In the genomic region with DNA sequence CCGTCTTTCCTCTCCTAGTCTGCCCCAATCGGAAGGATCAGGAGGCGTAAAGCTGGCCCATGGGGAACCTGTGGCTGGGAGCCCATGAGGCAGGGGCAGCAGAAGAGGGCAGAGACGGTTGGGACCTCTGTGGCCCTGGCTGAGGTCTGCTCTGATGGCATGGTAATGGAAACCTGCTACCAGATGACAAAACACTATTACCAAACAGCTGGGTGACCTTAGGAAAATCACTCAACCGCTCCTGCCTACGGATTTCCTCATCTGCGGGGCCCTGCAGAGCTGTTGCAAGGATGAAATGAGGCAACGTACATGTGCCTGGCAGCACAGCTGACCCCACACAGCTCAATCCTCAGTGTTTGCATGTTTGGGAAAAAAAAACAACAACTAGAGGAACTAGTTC, we compare ENCODE assay signal across 14 cellular contexts. TPM values are rescaled to one million over a fixed set of nuclear protein-coding genes. Genes with fewer than 3 reads are reported as not detected.
DNase-seq lines count a peak whose midpoint lies in the region.
"Had no signal": no experiment of that assay in that cellular context is flagged by ENCODE, and none has a peak within 500 bp of the region (broad histone marks: within the 10 kb centered on the region; RNA-seq: fewer than 3 reads in every experiment).

No MANE protein-coding gene starts in this region.

- DNase-seq in H4 (ENCODE audit: low spot score) = peak; percentile 1
- peak; percentile 97 for DNase-seq in SIG-M5 treated with dmso at 0.1 percent for 504 hours (lab: John Stamatoyannopoulos, UW; ENCODE audit: unreplicated experiment)
- DNase-seq in fibroblast of peridontal ligament (ENCODE audit: extremely low read depth) = peak; percentile 27
- peak; percentile 32 for DNase-seq in skeletal muscle cell (ENCODE audit: low read depth)
- DNase-seq in NCI-H128 (lab: John Stamatoyannopoulos, UW; ENCODE audit: unreplicated experiment) = no peak
- no peak for DNase-seq in NCI-H2029 treated with DMSO at 0.1 percent for 48 hours (lab: John Stamatoyannopoulos, UW)
- no peak for DNase-seq in NCI-H2196 (lab: John Stamatoyannopoulos, UW; ENCODE audit: unreplicated experiment)
- no peak for DNase-seq in DMS 273 treated with DMSO at 0.1 percent for 48 hours (lab: John Stamatoyannopoulos, UW)
- DNase-seq: activated CD4-positive, alpha-beta memory T cell treated with anti-CD3 and anti-CD28 coated beads for 36 hours; amygdala; HFFc6; hippocampal formation; NCI-H524; SK-N-SH had no signal

- no peak overlapping the region for H3K4me3 ChIP-seq in skeletal muscle cell (ENCODE audit: low read depth, low read length)

RNA-seq across cellular contexts. Expression of a gene that starts 4.6 kb away (rescaled TPM):
- total RNA-seq in H4 (2014; rRNA removed; shearing (Covaris generic)) = 4.6 and 6.1 TPM in 2 replicates

RNA-seq across cellular contexts. Expression of a gene that starts 10.7 kb away (rescaled TPM):
- total RNA-seq in H4 (2014; rRNA removed; shearing (Covaris generic)) = not detected in 2 replicates
- total RNA-seq: activated CD4-positive, alpha-beta memory T cell treated with anti-CD3 and anti-CD28 coated beads for 36 hours; HFFc6 had no signal

RNA-seq across cellular contexts. Expression of a gene that starts 55.6 kb away (rescaled TPM):
- 24.2 and 36.1 TPM in 2 replicates for total RNA-seq in H4 (2014; rRNA removed; shearing (Covaris generic))

RNA-seq across cellular contexts. Expression of a gene that starts 57.6 kb away (rescaled TPM):
- not detected in 2 replicates for total RNA-seq in H4 (2014; rRNA removed; shearing (Covaris generic))
- total RNA-seq: HFFc6 had no signal

Comparison
In these comparisons a context has a peak if more than half of its experiments do, and no peak if none do; other contexts are left out.
1. DNase-seq: peak in H4 (single experiment), SIG-M5 treated with dmso at 0.1 percent for 504 hours (single experiment), fibroblast of peridontal ligament (single experiment) and skeletal muscle cell (single experiment); none in NCI-H128 (single experiment), NCI-H2029 treated with DMSO at 0.1 percent for 48 hours (single experiment), NCI-H2196 (single experiment) and DMS 273 treated with DMSO at 0.1 percent for 48 hours (single experiment).